In the genomic region with DNA sequence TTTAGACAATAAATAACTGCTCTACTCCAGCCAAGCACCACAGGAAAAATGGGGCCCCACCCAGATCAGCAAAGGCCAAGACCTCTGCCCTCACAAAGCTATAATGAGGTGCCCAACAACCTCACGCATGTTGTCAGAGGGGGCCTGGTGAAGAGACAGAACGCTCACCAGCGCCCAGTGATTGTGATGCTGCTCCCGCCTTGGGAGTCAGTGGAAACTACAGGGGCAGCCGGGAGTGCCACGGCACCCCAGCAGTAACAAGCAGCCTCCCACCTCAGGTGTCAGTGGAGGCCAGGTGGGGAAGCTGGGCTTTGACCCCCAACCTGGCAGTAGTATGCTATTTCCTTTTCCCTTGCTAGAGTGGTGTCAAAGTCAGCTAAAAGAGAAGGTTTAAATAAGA, we compare ENCODE assay signal across 1 cellular context.
TF ChIP-seq lines count a peak whose summit lies in the region.

No MANE protein-coding gene starts in this region.

TF ChIP-seq in GM23338, 12 proteins besides CTCF, POLR2A, EP300 and RAD21 (continued from another document):
- TF ChIP-seq REST (IDR thresholded peaks at IDR 0.05; ENCODE audit: unreplicated experiment) (no peak), EZH2 (IDR thresholded peaks at IDR 0.05; ENCODE audit: low read depth, unreplicated experiment) (no peak), EZH2phosphoT487 (IDR thresholded peaks at IDR 0.05; ENCODE audit: unreplicated experiment) (no peak), ZNF331 (CRISPR knock-in tag; IDR thresholded peaks at IDR 0.05; ENCODE audit: low read depth) (no peak), JUNB (IDR thresholded peaks at IDR 0.05; ENCODE audit: unreplicated experiment) (no peak), NANOG (IDR thresholded peaks at IDR 0.05; ENCODE audit: borderline replicate concordance) (no peak)
TF ChIP-seq in GM23338: peak in this region for 0.
